1 cellular context compared by ENCODE assay signal in genomic region chr12:6935551-6936377, GRCh38.
TF ChIP-seq lines count a peak whose summit lies in the region.

No MANE protein-coding gene starts in this region.

TF ChIP-seq in HepG2, 621 proteins besides CTCF, POLR2A, EP300 and RAD21:
- TF ChIP-seq NFE2 (CRISPR knock-in tag; IDR thresholded peaks at IDR 0.05), result no peak
- 0 out of 2 replicates have a peak, but pooled peaks have one; percentile 10 for TF ChIP-seq POLR2G (IDR thresholded peaks at IDR 0.05; ENCODE audit: low read depth, low read length)
